1 cellular context compared by ENCODE assay signal in genomic region chrX:11375614-11376119, GRCh38.
TF ChIP-seq lines count a peak whose summit lies in the region.

No MANE protein-coding gene starts in this region.

TF ChIP-seq in K562, 482 proteins besides CTCF, POLR2A, EP300 and RAD21 (continued from another document and continues in another):
- TF ChIP-seq E2F6 (IDR thresholded peaks at IDR 0.05; ENCODE audit: borderline replicate concordance in 1 of 2, extremely low read depth in 1 of 2, insufficient read depth in 1 of 2, insufficient read length in 1 of 2, low read depth in 1 of 2, low read length in 1 of 2, poor library complexity in 1 of 2, severe bottlenecking in 1 of 2) (peak in 1 of 2 experiments; percentile 36), ETV1 (tag; conservative IDR thresholded peaks at IDR 0.05; ENCODE audit: low read depth) (peak; percentile 63), ZFP1 (CRISPR knock-in tag; IDR thresholded peaks at IDR 0.05) (no peak), HMGN3 (IDR thresholded peaks at IDR 0.05; ENCODE audit: borderline replicate concordance, extremely low read depth, insufficient read length, low read depth, low read length) (peak; percentile 22), ZNF239 (CRISPR knock-in tag; IDR thresholded peaks at IDR 0.05) (no peak), PHF8 (IDR thresholded peaks at IDR 0.05; ENCODE audit: borderline replicate concordance, low read length) (no peak), ZNF133 (CRISPR knock-in tag; IDR thresholded peaks at IDR 0.05) (no peak), ZNF408 (CRISPR knock-in tag; IDR thresholded peaks at IDR 0.05; ENCODE audit: low read depth) (no peak), HIVEP1 (CRISPR knock-in tag; IDR thresholded peaks at IDR 0.05) (no peak), CHD7 (IDR thresholded peaks at IDR 0.05; ENCODE audit: low read depth, low read length) (no peak), TCF7 (IDR thresholded peaks at IDR 0.05; ENCODE audit: borderline replicate concordance) (no peak), NR2C1 (IDR thresholded peaks at IDR 0.05) (peak; percentile 16; the same call in 1 of the 2 replicates), NR2C1 (tag; IDR thresholded peaks at IDR 0.05) (no peak), MEIS2 (IDR thresholded peaks at IDR 0.05; ENCODE audit: partially characterized antibody) (peak; percentile 89), MAZ (CRISPR knock-in tag; conservative IDR thresholded peaks at IDR 0.05 in 1 of 2, IDR thresholded peaks at IDR 0.05 in 1 of 2) (peak in 1 of 2 experiments; percentile 11; a peak in 1 of 4 replicates), YY1 (IDR thresholded peaks at IDR 0.05; ENCODE audit: borderline replicate concordance in 1 of 3, control insufficient read depth in 1 of 3, extremely low read depth in 1 of 3, insufficient read depth in 3 of 3, insufficient read length in 1 of 3, insufficient replicate concordance in 2 of 3, low read depth in 1 of 3, low read length in 2 of 3) (peak in 1 of 3 experiments; percentile 80), PML (IDR thresholded peaks at IDR 0.05; ENCODE audit: low read length) (peak; percentile 75), RNF2 (IDR thresholded peaks at IDR 0.05) (peak; percentile 85), L3MBTL2 (IDR thresholded peaks at IDR 0.05) (no peak), ZBTB43 (CRISPR knock-in tag; IDR thresholded peaks at IDR 0.05) (no peak), CBFB (CRISPR knock-in tag; IDR thresholded peaks at IDR 0.05) (no peak), MLLT1 (IDR thresholded peaks at IDR 0.05) (peak; percentile 54 to 83; a peak in 2 of 4 replicates), HMBOX1 (IDR thresholded peaks at IDR 0.05) (0 out of 2 replicates have a peak, but pooled peaks have one; percentile 17), ADNP (tag; IDR thresholded peaks at IDR 0.05) (no peak), MBD2 (IDR thresholded peaks at IDR 0.05; ENCODE audit: borderline replicate concordance, low read depth) (peak; percentile 68), KAT2B (IDR thresholded peaks at IDR 0.05; ENCODE audit: low read depth, low read length) (no peak), ZNF217 (CRISPR knock-in tag; IDR thresholded peaks at IDR 0.05) (no peak), CBX5 (IDR thresholded peaks at IDR 0.05; ENCODE audit: borderline replicate concordance, low read depth) (no peak), CTBP1 (IDR thresholded peaks at IDR 0.05; ENCODE audit: borderline replicate concordance) (peak; percentile 46; the same call in 1 of the 2 replicates), ZFP36 (IDR thresholded peaks at IDR 0.05; ENCODE audit: low read depth, low read length, partially characterized antibody) (no peak), ETS2 (tag; IDR thresholded peaks at IDR 0.05; ENCODE audit: borderline replicate concordance, poor library complexity, severe bottlenecking) (no peak), KHSRP (IDR thresholded peaks at IDR 0.05) (no peak; the same call in 1 of the 2 replicates), FOXA3 (CRISPR knock-in tag; conservative IDR thresholded peaks at IDR 0.05 in 1 of 2, IDR thresholded peaks at IDR 0.05 in 1 of 2) (peak in 1 of 2 experiments; percentile 67; a peak in 3 of 4 replicates), FOXK2 (conservative IDR thresholded peaks at IDR 0.05 in 1 of 2, IDR thresholded peaks at IDR 0.05 in 1 of 2; ENCODE audit: low read depth in 2 of 2) (peak; percentile 65 to 72; a peak in 3 of 4 replicates), GABPA (tag; conservative IDR thresholded peaks at IDR 0.05; ENCODE audit: low read depth) (no peak; the same call in 1 of the 2 replicates), ATF1 (CRISPR knock-in tag; IDR thresholded peaks at IDR 0.05) (no peak), ATF1 (tag; IDR thresholded peaks at IDR 0.05) (no peak), ETV5 (CRISPR knock-in tag; IDR thresholded peaks at IDR 0.05; ENCODE audit: low read depth) (0 out of 2 replicates have a peak, but pooled peaks have one; percentile 29), DPF2 (IDR thresholded peaks at IDR 0.05) (peak; percentile 99), IRF9 (tag; IDR thresholded peaks at IDR 0.05) (no peak), RAD51 (IDR thresholded peaks at IDR 0.05; ENCODE audit: borderline replicate concordance, low read depth) (no peak; the same call in 1 of the 2 replicates), MAFG (tag; conservative IDR thresholded peaks at IDR 0.05) (peak; percentile 88), FOXJ2 (tag; IDR thresholded peaks at IDR 0.05) (peak; percentile 42; the same call in 1 of the 2 replicates), SLC30A9 (CRISPR knock-in tag; IDR thresholded peaks at IDR 0.05) (no peak)
